ENCODE assay signal across 1 cellular context in the genomic region with DNA sequence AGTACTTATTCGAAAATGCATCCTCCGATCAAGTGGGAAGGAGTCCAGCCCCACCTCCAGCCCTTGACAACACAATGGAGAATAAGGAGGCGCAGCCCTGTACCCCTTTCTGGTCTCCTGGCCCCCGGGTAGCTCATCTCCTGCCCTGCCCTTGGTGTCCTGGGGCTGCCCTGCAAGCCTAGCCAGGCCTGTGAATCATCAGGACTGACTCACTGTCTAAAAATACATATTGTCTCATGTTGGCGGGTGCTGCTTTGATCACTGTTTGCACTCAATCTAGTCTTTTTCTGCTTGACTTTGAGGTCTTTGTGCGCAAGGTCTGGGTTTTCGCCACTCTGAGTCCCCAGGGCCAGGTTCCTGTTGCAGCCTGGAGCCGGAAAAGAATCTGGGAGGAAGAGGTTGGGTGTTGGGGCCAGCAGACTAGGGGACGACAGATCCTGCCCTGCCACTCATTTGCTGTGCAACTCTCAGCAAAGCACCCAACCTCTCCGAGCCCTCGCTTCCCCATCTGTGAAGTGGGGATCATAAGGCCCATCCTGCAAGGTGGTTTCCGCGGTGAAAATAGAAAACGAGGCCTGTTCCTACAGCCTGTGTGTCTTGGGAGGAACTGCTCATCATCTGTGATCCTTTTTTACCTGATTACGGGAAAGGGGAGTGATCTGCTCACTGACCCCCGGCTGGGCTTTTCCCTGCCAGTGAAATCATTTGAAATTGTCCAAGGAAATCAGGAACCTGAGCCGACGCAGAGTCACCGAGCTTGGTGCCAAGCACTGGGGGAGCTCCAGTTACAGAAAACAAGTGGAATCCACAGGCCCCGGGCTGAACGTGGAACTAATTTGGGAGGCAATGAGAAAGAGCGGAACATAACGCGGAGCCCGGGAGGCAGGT.
A peak's percentile ranks its signal among the peaks of the same experiment; 100 is the strongest.
TF ChIP-seq lines count a peak whose summit lies in the region.

No MANE protein-coding gene starts in this region.

TF ChIP-seq in SK-N-SH, 30 proteins besides CTCF, POLR2A, EP300 and RAD21 (continued from another document):
- TF ChIP-seq, protein P1, sequence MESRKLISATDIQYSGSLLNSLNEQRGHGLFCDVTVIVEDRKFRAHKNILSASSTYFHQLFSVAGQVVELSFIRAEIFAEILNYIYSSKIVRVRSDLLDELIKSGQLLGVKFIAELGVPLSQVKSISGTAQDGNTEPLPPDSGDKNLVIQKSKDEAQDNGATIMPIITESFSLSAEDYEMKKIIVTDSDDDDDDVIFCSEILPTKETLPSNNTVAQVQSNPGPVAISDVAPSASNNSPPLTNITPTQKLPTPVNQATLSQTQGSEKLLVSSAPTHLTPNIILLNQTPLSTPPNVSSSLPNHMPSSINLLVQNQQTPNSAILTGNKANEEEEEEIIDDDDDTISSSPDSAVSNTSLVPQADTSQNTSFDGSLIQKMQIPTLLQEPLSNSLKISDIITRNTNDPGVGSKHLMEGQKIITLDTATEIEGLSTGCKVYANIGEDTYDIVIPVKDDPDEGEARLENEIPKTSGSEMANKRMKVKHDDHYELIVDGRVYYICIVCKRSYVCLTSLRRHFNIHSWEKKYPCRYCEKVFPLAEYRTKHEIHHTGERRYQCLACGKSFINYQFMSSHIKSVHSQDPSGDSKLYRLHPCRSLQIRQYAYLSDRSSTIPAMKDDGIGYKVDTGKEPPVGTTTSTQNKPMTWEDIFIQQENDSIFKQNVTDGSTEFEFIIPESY (IDR thresholded peaks at IDR 0.05; ENCODE audit: borderline replicate concordance, low read depth): no peak
- TF ChIP-seq GABPA (IDR thresholded peaks at IDR 0.05; ENCODE audit: low read depth): no peak
- TF ChIP-seq, protein P2, sequence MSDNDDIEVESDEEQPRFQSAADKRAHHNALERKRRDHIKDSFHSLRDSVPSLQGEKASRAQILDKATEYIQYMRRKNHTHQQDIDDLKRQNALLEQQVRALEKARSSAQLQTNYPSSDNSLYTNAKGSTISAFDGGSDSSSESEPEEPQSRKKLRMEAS (IDR thresholded peaks at IDR 0.05; ENCODE audit: low read depth): peak; percentile 62
- TF ChIP-seq RCOR1 (IDR thresholded peaks at IDR 0.05; ENCODE audit: low read length): no peak
- TF ChIP-seq, protein P3, sequence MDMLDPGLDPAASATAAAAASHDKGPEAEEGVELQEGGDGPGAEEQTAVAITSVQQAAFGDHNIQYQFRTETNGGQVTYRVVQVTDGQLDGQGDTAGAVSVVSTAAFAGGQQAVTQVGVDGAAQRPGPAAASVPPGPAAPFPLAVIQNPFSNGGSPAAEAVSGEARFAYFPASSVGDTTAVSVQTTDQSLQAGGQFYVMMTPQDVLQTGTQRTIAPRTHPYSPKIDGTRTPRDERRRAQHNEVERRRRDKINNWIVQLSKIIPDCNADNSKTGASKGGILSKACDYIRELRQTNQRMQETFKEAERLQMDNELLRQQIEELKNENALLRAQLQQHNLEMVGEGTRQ (IDR thresholded peaks at IDR 0.05; ENCODE audit: borderline replicate concordance, low read depth, low read length): no peak
- peak; percentile 83 for TF ChIP-seq NFIC (IDR thresholded peaks at IDR 0.05; ENCODE audit: borderline replicate concordance)
- TF ChIP-seq, protein P4, sequence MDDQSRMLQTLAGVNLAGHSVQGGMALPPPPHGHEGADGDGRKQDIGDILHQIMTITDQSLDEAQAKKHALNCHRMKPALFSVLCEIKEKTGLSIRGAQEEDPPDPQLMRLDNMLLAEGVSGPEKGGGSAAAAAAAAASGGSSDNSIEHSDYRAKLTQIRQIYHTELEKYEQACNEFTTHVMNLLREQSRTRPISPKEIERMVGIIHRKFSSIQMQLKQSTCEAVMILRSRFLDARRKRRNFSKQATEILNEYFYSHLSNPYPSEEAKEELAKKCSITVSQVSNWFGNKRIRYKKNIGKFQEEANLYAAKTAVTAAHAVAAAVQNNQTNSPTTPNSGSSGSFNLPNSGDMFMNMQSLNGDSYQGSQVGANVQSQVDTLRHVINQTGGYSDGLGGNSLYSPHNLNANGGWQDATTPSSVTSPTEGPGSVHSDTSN (IDR thresholded peaks at IDR 0.05): peak; percentile 71
- no peak for TF ChIP-seq FOXM1 (IDR thresholded peaks at IDR 0.05; ENCODE audit: low read depth)
- peak; percentile 73 for TF ChIP-seq JUND (IDR thresholded peaks at IDR 0.05)
- TF ChIP-seq TCF12 (IDR thresholded peaks at IDR 0.05): peak; percentile 70; the same call in 1 of the 2 replicates
- 0 out of 2 replicates have a peak, but pooled peaks have one; percentile 36 for TF ChIP-seq TEAD4 (IDR thresholded peaks at IDR 0.05; ENCODE audit: borderline replicate concordance, insufficient read depth)
- TF ChIP-seq ELF1 (IDR thresholded peaks at IDR 0.05): no peak
- TF ChIP-seq, protein P5, sequence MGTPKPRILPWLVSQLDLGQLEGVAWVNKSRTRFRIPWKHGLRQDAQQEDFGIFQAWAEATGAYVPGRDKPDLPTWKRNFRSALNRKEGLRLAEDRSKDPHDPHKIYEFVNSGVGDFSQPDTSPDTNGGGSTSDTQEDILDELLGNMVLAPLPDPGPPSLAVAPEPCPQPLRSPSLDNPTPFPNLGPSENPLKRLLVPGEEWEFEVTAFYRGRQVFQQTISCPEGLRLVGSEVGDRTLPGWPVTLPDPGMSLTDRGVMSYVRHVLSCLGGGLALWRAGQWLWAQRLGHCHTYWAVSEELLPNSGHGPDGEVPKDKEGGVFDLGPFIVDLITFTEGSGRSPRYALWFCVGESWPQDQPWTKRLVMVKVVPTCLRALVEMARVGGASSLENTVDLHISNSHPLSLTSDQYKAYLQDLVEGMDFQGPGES (IDR thresholded peaks at IDR 0.05; ENCODE audit: low read depth, low read length): no peak
- TF ChIP-seq, protein P6, sequence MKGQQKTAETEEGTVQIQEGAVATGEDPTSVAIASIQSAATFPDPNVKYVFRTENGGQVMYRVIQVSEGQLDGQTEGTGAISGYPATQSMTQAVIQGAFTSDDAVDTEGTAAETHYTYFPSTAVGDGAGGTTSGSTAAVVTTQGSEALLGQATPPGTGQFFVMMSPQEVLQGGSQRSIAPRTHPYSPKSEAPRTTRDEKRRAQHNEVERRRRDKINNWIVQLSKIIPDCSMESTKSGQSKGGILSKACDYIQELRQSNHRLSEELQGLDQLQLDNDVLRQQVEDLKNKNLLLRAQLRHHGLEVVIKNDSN (IDR thresholded peaks at IDR 0.05; ENCODE audit: borderline replicate concordance, low read depth): no peak
- no peak for TF ChIP-seq SMC3 (IDR thresholded peaks at IDR 0.05; ENCODE audit: low read depth, low read length)
- TF ChIP-seq EZH2phosphoT487 (IDR thresholded peaks at IDR 0.05; ENCODE audit: borderline replicate concordance, low read depth): no peak
- peak; percentile 98 for TF ChIP-seq MEF2A (IDR thresholded peaks at IDR 0.05; ENCODE audit: borderline replicate concordance, low read depth)
- TF ChIP-seq MXI1 (IDR thresholded peaks at IDR 0.05; ENCODE audit: low read depth, low read length): no peak
- no peak for TF ChIP-seq RFX5 (IDR thresholded peaks at IDR 0.05; ENCODE audit: low read length)
- no peak for TF ChIP-seq SIN3A (IDR thresholded peaks at IDR 0.05; ENCODE audit: borderline replicate concordance, low read depth, low read length)
- TF ChIP-seq POLR2AphosphoS5 (IDR thresholded peaks at IDR 0.05; ENCODE audit: low read depth, low read length): no peak
- no peak for TF ChIP-seq CHD2 (IDR thresholded peaks at IDR 0.05; ENCODE audit: low read length, partially characterized antibody)
